In genomic region chr6:152309648-152310047, GRCh38 we compare ENCODE assay signal across 8 cellular contexts.
A peak's percentile ranks its signal among the peaks of the same experiment; 100 is the strongest.
DNase-seq lines count a peak whose midpoint lies in the region; ATAC-seq and TF ChIP-seq lines count a peak whose summit lies in the region.

No MANE protein-coding gene starts in this region.

- H3K4me1 Mint-ChIP-seq in activated T-cell treated with anti-CD3 and anti-CD28 coated beads, Interleukin-2, amount 50 U/mL, for 4 hours (ENCODE audit: low read depth), result peaks cover 19% of the 10 kb centered on the region
- H3K4me1 Mint-ChIP-seq in type B pancreatic cell (ENCODE audit: unreplicated experiment), result peaks cover 13% of the 10 kb centered on the region

- H2AFZ ChIP-seq in MM.1S (ENCODE audit: low read length), result no peak overlapping the region
- H2AFZ ChIP-seq in OCI-LY7 (ENCODE audit: low read length), result no peak overlapping the region

- no peaks in the 10 kb centered on the region for H3K9me3 Mint-ChIP-seq in activated T-cell treated with anti-CD3 and anti-CD28 coated beads, Interleukin-2, amount 50 U/mL, for 4 hours
- peaks cover 5% of the 10 kb centered on the region for H3K9me3 Mint-ChIP-seq in type B pancreatic cell

- POLR2A ChIA-PET in OCI-LY7 (lab: Charles Lee), result interaction anchor here (1.5 to 5.4 kb wide), 2 partner anchors 9 to 11 kb away, joined by 3 to 29 read pairs; no protein-coding TSS in a partner anchor

- TF ChIP-seq CTCF in MM.1S (IDR thresholded peaks at IDR 0.05; ENCODE audit: low read length), result no peak
- TF ChIP-seq CTCF in OCI-LY7 (conservative IDR thresholded peaks at IDR 0.05; ENCODE audit: low read length), result no peak
- no peak for TF ChIP-seq CTCF in type B pancreatic cell (conservative IDR thresholded peaks at IDR 0.05)

- H3K27me3 ChIP-seq in MM.1S (replicated peaks; ENCODE audit: insufficient read depth, low read length), result no peaks in the 10 kb centered on the region

- H3K4me1 ChIP-seq in MM.1S (ENCODE audit: low read length) (no peaks in the 10 kb centered on the region), OCI-LY7 (ENCODE audit: insufficient read depth, low read length, poor library complexity, severe bottlenecking) (no peaks in the 10 kb centered on the region)

- no TSS peak for BruUV-seq in OCI-LY7 (replicated peaks; lab: Mats Ljungman, UMichigan)

- peak; percentile 3 for DNase-seq in Daoy (ENCODE audit: low read depth)
- DNase-seq in MM.1S, result peak; percentile 12
- DNase-seq in activated T-cell treated with anti-CD3 and anti-CD28 coated beads, Interleukin-2, amount 50 U/mL, for 4 hours, result peak; percentile 51
- DNase-seq in stimulated activated CD4-positive, alpha-beta T cell treated with anti-CD3 and anti-CD28 coated beads, Interleukin-12 subunit alpha, Interleukin-12 subunit beta, amount 100 ng/mL, for 24 hours (ENCODE audit: low read depth in 2 of 2), result peak; percentile 40 to 48
- DNase-seq in NCI-H1092 (lab: John Stamatoyannopoulos, UW), result no peak
- DNase-seq in OCI-LY7 (ENCODE audit: low spot score), result no peak
- DNase-seq in SKM-1 (lab: John Stamatoyannopoulos, UW; ENCODE audit: unreplicated experiment), result no peak
- DNase-seq in type B pancreatic cell (ENCODE audit: extremely low spot score, unreplicated experiment), result no peak

- no peak overlapping the region for H3K4me3 Mint-ChIP-seq in activated T-cell treated with anti-CD3 and anti-CD28 coated beads, Interleukin-2, amount 50 U/mL, for 4 hours
- no peak overlapping the region for H3K4me3 Mint-ChIP-seq in type B pancreatic cell

- H4K20me1 ChIP-seq in MM.1S (ENCODE audit: insufficient read depth, low read length), result no peaks in the 10 kb centered on the region
- H4K20me1 ChIP-seq in OCI-LY7 (ENCODE audit: insufficient read depth, low read length), result no peaks in the 10 kb centered on the region

- no peaks in the 10 kb centered on the region for H3K36me3 Mint-ChIP-seq in activated T-cell treated with anti-CD3 and anti-CD28 coated beads, Interleukin-2, amount 50 U/mL, for 4 hours (ENCODE audit: insufficient read depth)
- peaks cover 16% of the 10 kb centered on the region for H3K36me3 Mint-ChIP-seq in type B pancreatic cell

- H3F3A ChIP-seq in MM.1S (ENCODE audit: insufficient read depth, low read length), result no peaks in the 10 kb centered on the region

- ATAC-seq in activated T-cell treated with anti-CD3 and anti-CD28 coated beads, Interleukin-2, amount 50 U/mL, for 4 hours, result peak; percentile 99 to 100

- no peaks in the 10 kb centered on the region for H3K9me2 ChIP-seq in MM.1S (replicated peaks; ENCODE audit: insufficient read depth, low read length)
- H3K9me2 ChIP-seq in OCI-LY7 (ENCODE audit: insufficient read depth, low read length), result no peaks in the 10 kb centered on the region

- CTCF ChIA-PET in OCI-LY7 (lab: Charles Lee; ENCODE audit: unreplicated experiment), result no interaction called here

- H3K79me2 ChIP-seq in MM.1S (ENCODE audit: low read length), result no peaks in the 10 kb centered on the region
- no peaks in the 10 kb centered on the region for H3K79me2 ChIP-seq in OCI-LY7 (ENCODE audit: insufficient read depth, low read depth, low read length)

- no peak overlapping the region for H3K27ac Mint-ChIP-seq in type B pancreatic cell

- H3K9ac ChIP-seq in MM.1S (ENCODE audit: low read length), result no peak overlapping the region

- no peaks in the 10 kb centered on the region for H3K27me3 Mint-ChIP-seq in activated T-cell treated with anti-CD3 and anti-CD28 coated beads, Interleukin-2, amount 50 U/mL, for 4 hours (ENCODE audit: low read depth)
- H3K27me3 Mint-ChIP-seq in type B pancreatic cell, result no peaks in the 10 kb centered on the region

- intact Hi-C loops in OCI-LY7 (cut with micrococcal nuclease; ENCODE audit: unreplicated experiment), result no loop called here

- H3K36me3 ChIP-seq in MM.1S (replicated peaks; ENCODE audit: insufficient read depth, low read length) (no peaks in the 10 kb centered on the region), OCI-LY7 (ENCODE audit: insufficient read depth, low read length) (no peaks in the 10 kb centered on the region)

- no peak overlapping the region for H3K4me2 ChIP-seq in MM.1S (ENCODE audit: low read depth, low read length)
- no peak overlapping the region for H3K4me2 ChIP-seq in OCI-LY7 (ENCODE audit: low read length)

- H3K27ac ChIP-seq in MM.1S (ENCODE audit: low read length), result no peak overlapping the region
- no peak overlapping the region for H3K27ac ChIP-seq in OCI-LY7 (ENCODE audit: low read depth, low read length, poor library complexity, severe bottlenecking)

- H3K9me3 ChIP-seq in MM.1S (replicated peaks; ENCODE audit: insufficient read depth, low read length) (no peaks in the 10 kb centered on the region), OCI-LY7 (ENCODE audit: low read length) (no peaks in the 10 kb centered on the region)

- H3K4me3 ChIP-seq in MM.1S (ENCODE audit: low read length), result no peak overlapping the region
- H3K4me3 ChIP-seq in OCI-LY7 (ENCODE audit: low read depth, low read length, poor library complexity, severe bottlenecking), result no peak overlapping the region

Comparison
In these comparisons a context has a peak if more than half of its experiments do, and no peak if none do; other contexts are left out.
1. DNase-seq: peak in Daoy (single experiment), MM.1S (single experiment), activated T-cell treated with anti-CD3 and anti-CD28 coated beads, Interleukin-2, amount 50 U/mL, for 4 hours (single experiment) and stimulated activated CD4-positive, alpha-beta T cell treated with anti-CD3 and anti-CD28 coated beads, Interleukin-12 subunit alpha, Interleukin-12 subunit beta, amount 100 ng/mL, for 24 hours (2 of 2); none in NCI-H1092 (single experiment), OCI-LY7 (single experiment), SKM-1 (single experiment) and type B pancreatic cell (single experiment).